In the genomic region with DNA sequence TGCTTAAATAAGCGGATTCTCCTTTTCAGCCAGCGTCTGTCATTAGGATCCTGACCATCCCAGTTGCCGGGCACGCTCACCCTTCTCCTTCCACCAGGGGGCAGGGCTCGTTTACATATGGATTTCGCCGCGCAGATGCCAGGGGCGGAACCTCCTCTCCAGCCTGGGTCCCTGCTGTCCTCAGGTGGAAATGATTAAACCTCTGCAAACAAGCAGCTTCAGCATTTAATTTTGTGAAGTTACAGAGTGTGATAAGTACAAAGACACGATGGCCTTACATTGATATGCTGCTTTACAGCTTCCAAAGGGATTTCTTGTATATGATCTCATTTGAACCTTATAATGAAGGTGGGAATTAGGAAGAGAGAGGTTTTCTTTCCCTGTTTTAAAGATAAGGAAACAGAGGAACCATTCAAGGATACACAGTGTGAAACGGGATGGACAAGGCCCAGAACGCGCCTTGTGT, we compare ENCODE assay signal across 9 cellular contexts. TPM values are rescaled to one million over a fixed set of nuclear protein-coding genes. Genes with fewer than 3 reads are reported as not detected.
DNase-seq lines count a peak whose midpoint lies in the region; ATAC-seq and TF ChIP-seq lines count a peak whose summit lies in the region.
"Had no signal": no experiment of that assay in that cellular context is flagged by ENCODE, and none has a peak within 500 bp of the region (broad histone marks: within the 10 kb centered on the region; RNA-seq: fewer than 3 reads in every experiment).

No MANE protein-coding gene starts in this region.

- no peaks in the 10 kb centered on the region for H3K9me2 ChIP-seq in OCI-LY7 (ENCODE audit: insufficient read depth, low read length)

- no peak overlapping the region for H3K27ac Mint-ChIP-seq in naive thymus-derived CD4-positive, alpha-beta T cell
- H3K27ac Mint-ChIP-seq in stimulated activated effector memory CD8-positive, alpha-beta T cell treated with anti-CD3 and anti-CD28 coated beads, Interleukin-12 subunit alpha, Interleukin-12 subunit beta, amount 100 ng/mL, for 72 hours: no peak overlapping the region
- H3K27ac Mint-ChIP-seq: activated naive CD8-positive, alpha-beta T cell had no signal

- H3K4me1 ChIP-seq in OCI-LY7 (ENCODE audit: insufficient read depth, low read length, poor library complexity, severe bottlenecking): no peaks in the 10 kb centered on the region
- H3K4me1 ChIP-seq in naive thymus-derived CD4-positive, alpha-beta T cell (ENCODE audit: control insufficient read depth in 2 of 2, insufficient read depth in 2 of 2, low read length in 2 of 2): no peaks in the 10 kb centered on the region

- H3K4me2 ChIP-seq in OCI-LY7 (ENCODE audit: low read length): no peak overlapping the region

- TF ChIP-seq CTCF in OCI-LY7 (conservative IDR thresholded peaks at IDR 0.05; ENCODE audit: low read length) (peak; percentile 93), epithelial cell of proximal tubule (conservative IDR thresholded peaks at IDR 0.05; ENCODE audit: low read depth, low read length) (peak; percentile 97)

- no peak overlapping the region for H2AFZ ChIP-seq in OCI-LY7 (ENCODE audit: low read length)

- H3K36me3 Mint-ChIP-seq in naive thymus-derived CD4-positive, alpha-beta T cell: peaks cover 0 to 4% (median 0%) of the 10 kb centered on the region in 5 donors
- no peaks in the 10 kb centered on the region for H3K36me3 Mint-ChIP-seq in stimulated activated effector memory CD8-positive, alpha-beta T cell treated with anti-CD3 and anti-CD28 coated beads, Interleukin-12 subunit alpha, Interleukin-12 subunit beta, amount 100 ng/mL, for 72 hours

- BruUV-seq in OCI-LY7 (replicated peaks; lab: Mats Ljungman, UMichigan): no TSS peak

- DNase-seq in DMS79 treated with DMSO at 0.1 percent for 48 hours (lab: John Stamatoyannopoulos, UW) (peak; percentile 68), Kasumi-1 (lab: John Stamatoyannopoulos, UW) (peak; percentile 64 to 85), OCI-LY7 (ENCODE audit: low spot score) (peak; percentile 62), epithelial cell of proximal tubule (ENCODE audit: low read depth) (no peak)
- DNase-seq in activated CD8-positive, alpha-beta memory T cell treated with anti-CD3 and anti-CD28 coated beads, Interleukin-2, amount 50 U/mL, for 48 hours: peak; percentile 86
- peak; percentile 34 to 74 (median 54) for DNase-seq in naive thymus-derived CD4-positive, alpha-beta T cell
- DNase-seq in stimulated activated effector memory CD8-positive, alpha-beta T cell treated with anti-CD3 and anti-CD28 coated beads, Interleukin-12 subunit alpha, Interleukin-12 subunit beta, amount 100 ng/mL, for 72 hours (ENCODE audit: low spot score in 2 of 2): peak; percentile 68 to 85

- H3K79me2 ChIP-seq in OCI-LY7 (ENCODE audit: insufficient read depth, low read depth, low read length): no peaks in the 10 kb centered on the region

- H3K27me3 ChIP-seq in naive thymus-derived CD4-positive, alpha-beta T cell (ENCODE audit: control insufficient read depth in 2 of 2, insufficient read depth in 2 of 2, low read length in 2 of 2): peaks cover 0 to 4% of the 10 kb centered on the region in 2 donors

- H3K27me3 Mint-ChIP-seq in naive thymus-derived CD4-positive, alpha-beta T cell: peaks cover 33 to 51% (median 48%) of the 10 kb centered on the region in 5 donors

- no peak overlapping the region for H3K27ac ChIP-seq in OCI-LY7 (ENCODE audit: low read depth, low read length, poor library complexity, severe bottlenecking)
- no peak overlapping the region for H3K27ac ChIP-seq in naive thymus-derived CD4-positive, alpha-beta T cell (ENCODE audit: low read depth, low read length)

- H3K9me3 ChIP-seq in OCI-LY7 (ENCODE audit: low read length): no peaks in the 10 kb centered on the region
- H3K9me3 ChIP-seq in naive thymus-derived CD4-positive, alpha-beta T cell (ENCODE audit: control insufficient read depth in 2 of 3, low read length in 3 of 3): no peaks in the 10 kb centered on the region

- H3K4me1 Mint-ChIP-seq in naive thymus-derived CD4-positive, alpha-beta T cell: peaks cover 0 to 4% (median 3%) of the 10 kb centered on the region in 7 donors
- H3K4me1 Mint-ChIP-seq in stimulated activated effector memory CD8-positive, alpha-beta T cell treated with anti-CD3 and anti-CD28 coated beads, Interleukin-12 subunit alpha, Interleukin-12 subunit beta, amount 100 ng/mL, for 72 hours: no peaks in the 10 kb centered on the region

- ATAC-seq in naive thymus-derived CD4-positive, alpha-beta T cell: peak; percentile 90
- ATAC-seq in stimulated activated effector memory CD8-positive, alpha-beta T cell treated with anti-CD3 and anti-CD28 coated beads, Interleukin-12 subunit alpha, Interleukin-12 subunit beta, amount 100 ng/mL, for 72 hours: peak; percentile 93
- ATAC-seq in GM18861 (IDR thresholded peaks at IDR 0.05; ENCODE audit: unreplicated experiment): no peak

- peaks cover 0 to 3% (median 0%) of the 10 kb centered on the region in 11 donors for H3K9me3 Mint-ChIP-seq in naive thymus-derived CD4-positive, alpha-beta T cell
- no peaks in the 10 kb centered on the region for H3K9me3 Mint-ChIP-seq in stimulated activated effector memory CD8-positive, alpha-beta T cell treated with anti-CD3 and anti-CD28 coated beads, Interleukin-12 subunit alpha, Interleukin-12 subunit beta, amount 100 ng/mL, for 72 hours

- POLR2A ChIA-PET in OCI-LY7 (lab: Charles Lee): no interaction called here
- POLR2A ChIA-PET in naive thymus-derived CD4-positive, alpha-beta T cell (lab: Charles Lee): no interaction called here

- intact Hi-C loops in OCI-LY7 (cut with micrococcal nuclease; ENCODE audit: unreplicated experiment): loop anchor here (5.0 to 10.0 kb wide), 4 partner anchors 104 to 859 kb away; no protein-coding TSS in a partner anchor
- intact Hi-C loops in naive thymus-derived CD4-positive, alpha-beta T cell (cut with micrococcal nuclease): loop anchor here (1.0 to 5.0 kb wide), 9 partner anchors 54 to 864 kb away; no protein-coding TSS in a partner anchor

- H3K36me3 ChIP-seq in OCI-LY7 (ENCODE audit: insufficient read depth, low read length): no peaks in the 10 kb centered on the region
- H3K36me3 ChIP-seq in naive thymus-derived CD4-positive, alpha-beta T cell (ENCODE audit: control insufficient read depth in 2 of 3, insufficient read depth in 3 of 3, low read length in 3 of 3): no peaks in the 10 kb centered on the region

- CTCF ChIA-PET in OCI-LY7 (lab: Charles Lee; ENCODE audit: unreplicated experiment): no interaction called here
- CTCF ChIA-PET in naive thymus-derived CD4-positive, alpha-beta T cell (lab: Charles Lee): interaction anchor here (0.6 to 1.1 kb wide), 5 partner anchors 12 to 862 kb away, joined by 3 to 5 read pairs (median 3); no protein-coding TSS in a partner anchor

- H4K20me1 ChIP-seq in OCI-LY7 (ENCODE audit: insufficient read depth, low read length): no peaks in the 10 kb centered on the region

- H3K4me3 ChIP-seq in OCI-LY7 (ENCODE audit: low read depth, low read length, poor library complexity, severe bottlenecking) (no peak overlapping the region), epithelial cell of proximal tubule (ENCODE audit: low read depth, low read length) (no peak overlapping the region)
- no peak overlapping the region for H3K4me3 ChIP-seq in naive thymus-derived CD4-positive, alpha-beta T cell (ENCODE audit: low read length)

- H3K4me3 Mint-ChIP-seq in naive thymus-derived CD4-positive, alpha-beta T cell: peak overlapping the region in 1 of 10 donors; percentile 33
- H3K4me3 Mint-ChIP-seq in stimulated activated effector memory CD8-positive, alpha-beta T cell treated with anti-CD3 and anti-CD28 coated beads, Interleukin-12 subunit alpha, Interleukin-12 subunit beta, amount 100 ng/mL, for 72 hours: no peak overlapping the region
- H3K4me3 Mint-ChIP-seq: activated naive CD8-positive, alpha-beta T cell had no signal

RNA-seq across cellular contexts. Expression of gene KRT28, which starts 3.9 kb away (rescaled TPM):
- not detected in 2 replicates for total RNA-seq in OCI-LY7 (2014; rRNA removed; shearing (Covaris generic))
- total RNA-seq in OCI-LY7 (2022) (not detected in 2 replicates), epithelial cell of proximal tubule (not detected in 2 replicates)
- not detected for total RNA-seq in naive thymus-derived CD4-positive, alpha-beta T cell
- polyA plus RNA-seq in naive thymus-derived CD4-positive, alpha-beta T cell: not detected

RNA-seq across cellular contexts. Expression of gene KRT10, which starts 18.8 kb away (rescaled TPM):
- 6.6 and 10.7 TPM in 2 replicates for total RNA-seq in OCI-LY7 (2014; rRNA removed; shearing (Covaris generic))
- total RNA-seq in OCI-LY7 (2022): 39.7 and 44.0 TPM in 2 replicates
- 10.8 and 22.6 TPM in 2 replicates for total RNA-seq in epithelial cell of proximal tubule
- 10 to 100 TPM; 23.8 to 43.4 (median 35.3) TPM for total RNA-seq in naive thymus-derived CD4-positive, alpha-beta T cell
- polyA plus RNA-seq in naive thymus-derived CD4-positive, alpha-beta T cell: 100 to 1,000 TPM; 143 to 189 TPM

RNA-seq across cellular contexts. Expression of gene KRT27, which starts 21.3 kb away (rescaled TPM):
- not detected in 2 replicates for total RNA-seq in OCI-LY7 (2014; rRNA removed; shearing (Covaris generic))
- not detected in 2 replicates for total RNA-seq in OCI-LY7 (2022)
- total RNA-seq in epithelial cell of proximal tubule: not detected in 2 replicates
- total RNA-seq in naive thymus-derived CD4-positive, alpha-beta T cell: not detected
- not detected for polyA plus RNA-seq in naive thymus-derived CD4-positive, alpha-beta T cell

RNA-seq across cellular contexts. Expression of gene KRT26, which starts 31.6 kb away (rescaled TPM):
- not detected in 2 replicates for total RNA-seq in OCI-LY7 (2014; rRNA removed; shearing (Covaris generic))
- total RNA-seq in OCI-LY7 (2022): not detected in 2 replicates
- not detected in 2 replicates for total RNA-seq in epithelial cell of proximal tubule
- total RNA-seq in naive thymus-derived CD4-positive, alpha-beta T cell: not detected
- polyA plus RNA-seq in naive thymus-derived CD4-positive, alpha-beta T cell: not detected

RNA-seq across cellular contexts. Expression of gene KRT25, which starts 48.5 kb away (rescaled TPM):
- not detected in 2 replicates for total RNA-seq in OCI-LY7 (2014; rRNA removed; shearing (Covaris generic))
- total RNA-seq in OCI-LY7 (2022) (not detected in 2 replicates), epithelial cell of proximal tubule (0.17 TPM in 1 of 2 replicates, not detected in the other)
- not detected for total RNA-seq in naive thymus-derived CD4-positive, alpha-beta T cell
- not detected for polyA plus RNA-seq in naive thymus-derived CD4-positive, alpha-beta T cell
